Comparison of ENCODE assay signal across 8 cellular contexts in genomic region chr1:31701137-31701736, GRCh38. TPM values are rescaled to one million over a fixed set of nuclear protein-coding genes. Genes with fewer than 3 reads are reported as not detected.
DNase-seq lines count a peak whose midpoint lies in the region; ATAC-seq, FAIRE-seq and TF ChIP-seq lines count a peak whose summit lies in the region.

No MANE protein-coding gene starts in this region.

- WGBS in A549 (ENCODE audit: missing lambda C conversion rate): 24% methylated on average over 6 of the region's 10 CpGs
- 13 to 26% methylated on average over 10 of the region's 10 CpGs for WGBS in lower leg skin, 2 donors

- FAIRE-seq in A549 (lab: Jason Lieb, UNC): no peak

- H3K4me3 ChIP-seq in A549: no peak overlapping the region
- peak overlapping the region in 1 of 2 experiments; percentile 22; a peak in 1 of 4 replicates for H3K4me3 ChIP-seq in Panc1 (ENCODE audit: low read depth in 2 of 2, low read length in 2 of 2)
- H3K4me3 ChIP-seq in coronary artery: peak overlapping the region; percentile 74
- no peak overlapping the region for H3K4me3 ChIP-seq in lower leg skin (ENCODE audit: low read depth, poor library complexity, severe bottlenecking)
- peak overlapping the region; percentile 3 to 75 for H3K4me3 ChIP-seq in stomach smooth muscle (ENCODE audit: low read length in 2 of 2)

- H3K4me2 ChIP-seq in A549: peak overlapping the region; percentile 86

- H3K4me1 ChIP-seq in A549 (peaks cover 55% of the 10 kb centered on the region), Panc1 (ENCODE audit: control insufficient read depth, insufficient read depth, low read length) (peaks cover 52% of the 10 kb centered on the region), stomach smooth muscle (ENCODE audit: control insufficient read depth, insufficient read depth, low read length) (peaks cover 77% of the 10 kb centered on the region)

- BruUV-seq in Panc1 (replicated peaks; lab: Mats Ljungman, UMichigan): no TSS peak

- peak overlapping the region; percentile 95 to 96 for H3K27ac ChIP-seq in A549
- H3K27ac ChIP-seq in Panc1 (ENCODE audit: low read length): peak overlapping the region; percentile 78
- peak overlapping the region; percentile 79 to 97 for H3K27ac ChIP-seq in coronary artery
- H3K27ac ChIP-seq in stomach smooth muscle (ENCODE audit: low read length): peak overlapping the region; percentile 87

- intact Hi-C loops in Panc1 (cut with micrococcal nuclease; ENCODE audit: unreplicated experiment): loop anchor here (5.0 kb wide), 1 partner anchor 39 kb away; no protein-coding TSS in a partner anchor
- intact Hi-C loops in lower leg skin (cut with DNase I; ENCODE audit: low total_unique reads): no loop called here

- H3K36me3 ChIP-seq in Panc1 (ENCODE audit: control insufficient read depth, insufficient read depth, low read length) (no peaks in the 10 kb centered on the region), stomach smooth muscle (ENCODE audit: control insufficient read depth in 2 of 2, insufficient read depth in 2 of 2, low read length in 2 of 2) (peaks cover 15% of the 10 kb centered on the region in 2 donors)

- ATAC-seq in A549 (peak; percentile 72 to 80), Panc1 (peak; percentile 73)

- no peaks in the 10 kb centered on the region for H3K27me3 ChIP-seq in Panc1 (ENCODE audit: control insufficient read depth, insufficient read depth, low read length)
- no peaks in the 10 kb centered on the region for H3K27me3 ChIP-seq in stomach smooth muscle (ENCODE audit: control insufficient read depth in 1 of 2, insufficient read depth in 2 of 2, low read length in 2 of 2)

- no peak for TF ChIP-seq CTCF in A549 (IDR thresholded peaks at IDR 0.05)
- no peak for TF ChIP-seq CTCF in Panc1 (IDR thresholded peaks at IDR 0.05)
- TF ChIP-seq CTCF in coronary artery (IDR thresholded peaks at IDR 0.05): no peak
- TF ChIP-seq CTCF in lower leg skin (IDR thresholded peaks at IDR 0.05): no peak

- TF ChIP-seq POLR2A in A549 (IDR thresholded peaks at IDR 0.05; ENCODE audit: low read length) (no peak), lower leg skin (IDR thresholded peaks at IDR 0.05) (no peak)

- no peaks in the 10 kb centered on the region for H3K9me3 ChIP-seq in A549
- no peaks in the 10 kb centered on the region for H3K9me3 ChIP-seq in Panc1 (ENCODE audit: control insufficient read depth, insufficient read depth, low read depth, low read length)
- no peaks in the 10 kb centered on the region for H3K9me3 ChIP-seq in stomach smooth muscle (ENCODE audit: control insufficient read depth in 2 of 2, low read length in 2 of 2)

- TF ChIP-seq RAD21 in A549 (conservative IDR thresholded peaks at IDR 0.05 in 1 of 2, IDR thresholded peaks at IDR 0.05 in 1 of 2): peak; percentile 10 to 33; a peak in 2 of 5 replicates

- peak; percentile 48 to 67; a peak in 2 of 5 replicates for TF ChIP-seq EP300 in A549 (IDR thresholded peaks at IDR 0.05)

- CTCF ChIA-PET in A549 (lab: Yijun Ruan, JAX): interaction anchor here (1.1 to 8.9 kb wide), 11 partner anchors 11 to 88 kb away, joined by 3 to 112 read pairs (median 4); no protein-coding TSS in a partner anchor
- CTCF ChIA-PET in Panc1 (lab: Charles Lee): interaction anchor here (0.6 to 2.2 kb wide), 5 partner anchors 14 to 56 kb away, joined by 3 to 13 read pairs (median 4); partner anchors contain the start of gene PEF1

- POLR2A ChIA-PET in A549 (lab: Yijun Ruan, JAX) (interaction anchor here (1.0 to 2.6 kb wide), 8 partner anchors 11 to 57 kb away, joined by 3 to 30 read pairs (median 6); partner anchors contain the start of gene PEF1), Panc1 (lab: Charles Lee) (no interaction called here)

- peak overlapping the region; percentile 34 to 47 for H3K9ac ChIP-seq in stomach smooth muscle (ENCODE audit: low read length in 2 of 2)

- DNase-seq in A549 (ENCODE audit: low read depth in 1 of 2, low spot score in 1 of 2): peak; percentile 79 to 89
- peak; percentile 91 for DNase-seq in GM04504 (ENCODE audit: low read depth)
- DNase-seq in Panc1 (ENCODE audit: low read depth, low spot score): peak; percentile 77
- peak; percentile 95 for DNase-seq in coronary artery (ENCODE audit: low spot score)
- DNase-seq in lower leg skin (ENCODE audit: low spot score in 2 of 2): peak; percentile 97 to 99
- no peak for DNase-seq in germinal center (ENCODE audit: low spot score)
- DNase-seq in NCI-H524 treated with DMSO at 0.1 percent for 48 hours (lab: John Stamatoyannopoulos, UW): no peak

- in situ Hi-C loops in Panc1 (cut with HindIII; ENCODE audit: low pct_unique_long_range_greater_than_20kb, low sequenced_read_pairs): no loop called here

TF ChIP-seq in A549, 52 proteins besides CTCF, POLR2A, EP300 and RAD21 (continues in another document):
- TF ChIP-seq JUN (IDR thresholded peaks at IDR 0.05) (peak; percentile 85 to 91; a peak in 4 of 5 replicates), EHMT2 (IDR thresholded peaks at IDR 0.05; ENCODE audit: low read depth) (no peak), RCOR1 (IDR thresholded peaks at IDR 0.05; ENCODE audit: low read depth, low read length) (no peak), BCL3 (IDR thresholded peaks at IDR 0.05) (peak; percentile 18; the same call in 1 of the 3 replicates), TP53 (CRISPR knock-in tag; IDR thresholded peaks at IDR 0.05) (no peak), ESRRA (IDR thresholded peaks at IDR 0.05; ENCODE audit: borderline replicate concordance, low read length) (no peak), REST (IDR thresholded peaks at IDR 0.05) (no peak), CHD2 (IDR thresholded peaks at IDR 0.05; ENCODE audit: low read length, partially characterized antibody) (peak; percentile 21), MAZ (IDR thresholded peaks at IDR 0.05; ENCODE audit: borderline replicate concordance, low read depth, low read length) (no peak), GATA3 (IDR thresholded peaks at IDR 0.05; ENCODE audit: borderline replicate concordance) (peak; percentile 79), MAX (IDR thresholded peaks at IDR 0.05) (peak; percentile 61)

RNA-seq across cellular contexts. Expression of gene COL16A1, which starts 2.6 kb away (rescaled TPM):
- polyA plus RNA-seq in A549 (2011; rRNA removed) (1.4 and 1.5 TPM in 2 replicates), A549 (2017; fragmentation: RNase III; extraction: RNeasy Plus Mini Kit Qiagen cat#74134 plus additional on column Dnase treatment) (8.1 to 11.1 TPM (median 10.4 TPM) in 3 replicates)
- 2.4 and 3.5 TPM in 2 replicates for polyA plus RNA-seq in A549 (2012; cell fraction: cytosol; rRNA removed)
- polyA plus RNA-seq in A549 (2012; cell fraction: nucleus; rRNA removed): 15.3 and 19.1 TPM in 2 replicates
- polyA minus RNA-seq in A549 (2011; rRNA and poly(A)+ RNA removed): 0.95 and 1.4 TPM in 2 replicates
- total RNA-seq in Panc1 (2021; ENCODE audit: unreplicated experiment) (7.6 TPM), lower leg skin (100 to 1,000 TPM in 2 of 4 donors, 10 to 100 TPM in 2; 79.7 to 128 (median 94.7) TPM)
- polyA plus RNA-seq in Panc1 (2012; ENCODE audit: insufficient read length): 3.5 TPM

RNA-seq across cellular contexts. Expression of gene PEF1, which starts 56.6 kb away (rescaled TPM):
- polyA plus RNA-seq in A549 (2011; rRNA removed) (47.6 and 62.9 TPM in 2 replicates), A549 (2017; fragmentation: RNase III; extraction: RNeasy Plus Mini Kit Qiagen cat#74134 plus additional on column Dnase treatment) (37.3 to 38.5 TPM (median 38.3 TPM) in 3 replicates)
- polyA plus RNA-seq in A549 (2012; cell fraction: cytosol; rRNA removed): 50.9 and 68.0 TPM in 2 replicates
- 62.3 and 63.1 TPM in 2 replicates for polyA plus RNA-seq in A549 (2012; cell fraction: nucleus; rRNA removed)
- 78.5 and 82.1 TPM in 2 replicates for polyA minus RNA-seq in A549 (2011; rRNA and poly(A)+ RNA removed)
- total RNA-seq in Panc1 (2021; ENCODE audit: unreplicated experiment) (58.4 TPM), lower leg skin (100 to 1,000 TPM; 101 to 124 (median 115) TPM)
- polyA plus RNA-seq in Panc1 (2012; ENCODE audit: insufficient read length): 60.1 TPM

Comparison
In these comparisons a context has a peak if more than half of its experiments do, and no peak if none do; other contexts are left out.
1. DNase-seq: peak in A549 (2 of 2), GM04504 (single experiment), Panc1 (single experiment), coronary artery (single experiment) and lower leg skin (2 of 2); none in germinal center (single experiment) and NCI-H524 treated with DMSO at 0.1 percent for 48 hours (single experiment).
2. H3K4me3 ChIP-seq: peak in coronary artery (single experiment) and stomach smooth muscle (2 of 2); none in A549 (single experiment) and lower leg skin (single experiment).
3. Peak in every context shown above with its lines, with median percentiles within 50 percentile points of each other: H3K27ac ChIP-seq.